ENCODE assay signal across 18 cellular contexts in the genomic region with DNA sequence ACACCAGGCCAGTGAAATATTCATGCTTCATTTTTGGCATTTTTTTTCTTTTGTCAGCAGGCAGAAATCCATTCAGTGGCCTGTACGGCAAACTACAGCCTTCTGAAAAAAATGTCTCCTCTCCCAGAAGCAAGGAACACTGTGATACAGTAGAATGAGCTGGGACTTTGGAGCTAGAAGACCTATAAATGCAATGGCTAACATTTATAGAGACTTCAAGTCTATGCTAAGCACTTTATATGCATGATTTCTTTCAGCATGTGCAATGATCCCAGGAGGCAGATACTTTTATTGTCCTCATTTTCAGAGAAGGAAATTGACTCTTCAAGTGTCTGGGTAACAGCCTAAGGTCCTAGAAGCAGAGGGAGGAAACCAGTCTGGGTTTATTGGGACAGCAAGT.
"Had no signal": no experiment of that assay in that cellular context is flagged by ENCODE, and none has a peak within 500 bp of the region (broad histone marks: within the 10 kb centered on the region; RNA-seq: fewer than 3 reads in every experiment).

No MANE protein-coding gene starts in this region.

- H3K4me3 ChIP-seq: heart left ventricle, lung, ovary, psoas muscle, tibial artery had no signal

- ATAC-seq: activated CD4-positive, CD25-positive, alpha-beta regulatory T cell treated with anti-CD3 and anti-CD28 coated beads, Interleukin-2, amount 50 U/mL, for 24 hours; activated CD8-positive, alpha-beta memory T cell treated with anti-CD3 and anti-CD28 coated beads, Interleukin-2, amount 10 ng/mL, durations not matched to agents 7 days and 5 days; activated CD8-positive, alpha-beta T cell treated with anti-CD3 and anti-CD28 coated beads for 36 hours; activated naive CD8-positive, alpha-beta T cell treated with anti-CD3 and anti-CD28 coated beads, Interleukin-2, amount 50 U/mL, for 24 hours had no signal

- H3K9me3 ChIP-seq: heart left ventricle, neutrophil, ovary, psoas muscle, tibial artery had no signal

- DNase-seq: activated CD4-positive, alpha-beta T cell treated with anti-CD3 and anti-CD28 coated beads, Interleukin-2, amount 10 ng/mL, durations not matched to agents 24 days and 14 days; activated CD8-positive, alpha-beta memory T cell treated with anti-CD3 and anti-CD28 coated beads, Interleukin-2, amount 10 ng/mL, durations not matched to agents 7 days and 5 days; activated CD8-positive, alpha-beta T cell treated with anti-CD3 and anti-CD28 coated beads for 36 hours; activated gamma-delta T cell; activated naive CD4-positive, alpha-beta T cell treated with anti-CD3 and anti-CD28 coated beads, Interleukin-2, amount 50 U/mL, for 16 hours; activated naive CD8-positive, alpha-beta T cell treated with anti-CD3 and anti-CD28 coated beads, Interleukin-2, amount 50 U/mL, for 24 hours; activated T-cell treated with anti-CD3 and anti-CD28 coated beads for 4 hours; left cardiac atrium; midbrain; ovary; psoas muscle; stimulated activated CD4-positive, alpha-beta T cell treated with anti-CD3 and anti-CD28 coated beads, Interleukin-1b, Interleukin-23, amount 100 ng/mL, for 48 hours; tibial artery had no signal

- H3K36me3 ChIP-seq: heart left ventricle, neutrophil, ovary, tibial artery had no signal

- H3K27ac ChIP-seq: epithelial cell of prostate, neutrophil, ovary, psoas muscle had no signal

- H3K27me3 ChIP-seq: heart left ventricle, ovary, tibial artery had no signal
